Comparison of ENCODE assay signal across 21 cellular contexts in genomic region chr9:95970356-95970755, GRCh38.
"Had no signal": no experiment of that assay in that cellular context is flagged by ENCODE, and none has a peak within 500 bp of the region (broad histone marks: within the 10 kb centered on the region; RNA-seq: fewer than 3 reads in every experiment).

No MANE protein-coding gene starts in this region.

- H3K4me3 ChIP-seq: dorsolateral prefrontal cortex, gastrocnemius medialis, heart right ventricle, lower lobe of right lung, pancreas, right lobe of liver, spleen, testis, tibial nerve had no signal

- H3K27me3 ChIP-seq: dorsolateral prefrontal cortex, gastrocnemius medialis, heart right ventricle, pancreas, right lobe of liver, spleen, testis, tibial nerve had no signal

- H3K27ac ChIP-seq: gastrocnemius medialis, heart right ventricle, lower lobe of right lung, pancreas, right lobe of liver, spleen, testis, tibial nerve had no signal

- DNase-seq: cortex of kidney; dorsolateral prefrontal cortex; effector CD8-positive, alpha-beta T cell; gastrocnemius medialis; heart right ventricle; hypothalamus; kidney glomerular epithelial cell; lower lobe of right lung; naive B cell; occipital lobe; pancreas; right lobe of liver; spleen; stimulated activated CD4-positive, alpha-beta T cell treated with anti-CD3 and anti-CD28 coated beads, Interleukin-15, amount 100 ng/mL, for 24 hours; stimulated activated CD4-positive, alpha-beta T cell treated with anti-CD3 and anti-CD28 coated beads, Interleukin-1b, Interleukin-23, amount 100 ng/mL, for 48 hours; stimulated activated CD4-positive, alpha-beta T cell treated with anti-CD3 and anti-CD28 coated beads, Interleukin-4, amount 100 ng/mL, for 24 hours; stimulated activated naive B cell treated with anti-CD40 and anti-IgM and Interleukin-4, amounts not matched to agents 10 μg/mL and 1 μg/mL and 100 μg/mL, for 72 hours; stimulated activated naive CD8-positive, alpha-beta T cell treated with anti-CD3 and anti-CD28 coated beads, Interleukin-15, amount 100 ng/mL, for 72 hours; testis had no signal

- H3K9me3 ChIP-seq: gastrocnemius medialis, heart right ventricle, lower lobe of right lung, pancreas, right lobe of liver, spleen, testis, tibial nerve had no signal

- H3K4me1 ChIP-seq: gastrocnemius medialis, lower lobe of right lung, pancreas, right lobe of liver, spleen, testis had no signal

- ATAC-seq: gastrocnemius medialis; left lobe of liver; lower lobe of right lung; pancreas; right lobe of liver; stimulated activated naive B cell treated with anti-CD40 and anti-IgM and Interleukin-4, amounts not matched to agents 10 μg/mL and 1 μg/mL and 100 μg/mL, for 72 hours; stimulated activated naive CD8-positive, alpha-beta T cell treated with anti-CD3 and anti-CD28 coated beads, Interleukin-15, amount 100 ng/mL, for 72 hours had no signal
